ENCODE assay signal across 19 cellular contexts in the genomic region with DNA sequence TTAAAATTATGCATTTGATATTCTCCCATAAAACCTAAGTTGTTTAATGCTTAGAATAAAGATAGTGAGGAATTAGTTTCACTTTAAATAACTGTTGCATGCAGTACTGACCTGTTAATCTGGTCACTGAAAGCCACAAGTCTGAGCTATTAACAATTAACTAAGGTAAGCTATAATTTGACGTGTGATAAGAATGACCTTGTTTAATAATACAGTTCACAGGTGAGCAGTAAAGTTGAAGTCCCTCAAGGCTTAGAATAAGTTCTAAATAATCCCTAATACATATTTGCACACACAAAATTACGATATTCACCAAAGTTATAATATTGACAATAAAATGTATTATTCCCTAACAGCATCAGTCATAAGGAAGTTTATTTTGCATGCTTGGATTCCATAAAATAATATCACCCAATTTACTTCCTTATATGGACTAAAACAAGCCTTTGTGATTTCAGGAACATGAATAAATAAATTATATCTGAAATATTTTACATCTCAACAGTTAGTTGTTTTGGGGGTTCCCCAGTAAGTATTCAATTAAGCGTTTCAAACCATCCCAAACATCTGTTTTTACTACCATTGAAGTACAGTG.
"Had no signal": no experiment of that assay in that cellular context is flagged by ENCODE, and none has a peak within 500 bp of the region (broad histone marks: within the 10 kb centered on the region; RNA-seq: fewer than 3 reads in every experiment).

No MANE protein-coding gene starts in this region.

- H3K36me3 ChIP-seq: neural progenitor cell, tibial nerve, uterus had no signal

- ATAC-seq: activated CD4-positive, alpha-beta T cell treated with anti-CD3 and anti-CD28 coated beads for 36 hours; activated CD8-positive, alpha-beta memory T cell treated with anti-CD3 and anti-CD28 coated beads, Interleukin-2, amount 10 ng/mL, durations not matched to agents 7 days and 5 days had no signal

- H3K27me3 ChIP-seq: neural progenitor cell, tibial nerve, uterus had no signal

- H3K27ac ChIP-seq: neural progenitor cell, tibial nerve, uterus had no signal

- H3K4me3 Mint-ChIP-seq: activated CD4-positive, alpha-beta memory T cell treated with anti-CD3 and anti-CD28 coated beads for 36 hours; activated CD4-positive, alpha-beta T cell treated with anti-CD3 and anti-CD28 coated beads for 36 hours; activated CD8-positive, alpha-beta memory T cell treated with anti-CD3 and anti-CD28 coated beads, Interleukin-2, amount 10 ng/mL, durations not matched to agents 7 days and 5 days; mesothelial cell of epicardium; neural progenitor cell had no signal

- H2AFZ ChIP-seq: neural progenitor cell had no signal

- H3K4me1 Mint-ChIP-seq: activated CD4-positive, alpha-beta T cell treated with anti-CD3 and anti-CD28 coated beads for 36 hours; activated CD8-positive, alpha-beta memory T cell treated with anti-CD3 and anti-CD28 coated beads, Interleukin-2, amount 10 ng/mL, durations not matched to agents 7 days and 5 days; mesothelial cell of epicardium; neural progenitor cell had no signal

- DNase-seq: activated CD4-positive, alpha-beta memory T cell treated with anti-CD3 and anti-CD28 coated beads for 36 hours; activated CD4-positive, alpha-beta T cell treated with anti-CD3 and anti-CD28 coated beads for 36 hours; activated CD8-positive, alpha-beta memory T cell treated with anti-CD3 and anti-CD28 coated beads, Interleukin-2, amount 10 ng/mL, durations not matched to agents 7 days and 5 days; activated naive CD4-positive, alpha-beta T cell treated with anti-CD3 and anti-CD28 coated beads, Interleukin-2, amount 50 U/mL, for 16 hours; activated T-cell treated with anti-CD3 and anti-CD28 coated beads, Interleukin-2, amount 50 U/mL, for 1 hour; foreskin fibroblast; hypothalamus; retina; stimulated activated CD4-positive, alpha-beta T cell treated with anti-CD3 and anti-CD28 coated beads, Interleukin-15, amount 100 ng/mL, for 24 hours; stimulated activated CD4-positive, alpha-beta T cell treated with anti-CD3 and anti-CD28 coated beads, Interleukin-4, amount 100 ng/mL, for 24 hours; stimulated activated naive CD4-positive, alpha-beta T cell; substantia nigra; T-helper 2 cell; uterus had no signal

- H3K9me3 ChIP-seq: tibial nerve, uterus had no signal

- H3K27me3 Mint-ChIP-seq: activated CD8-positive, alpha-beta memory T cell treated with anti-CD3 and anti-CD28 coated beads, Interleukin-2, amount 10 ng/mL, durations not matched to agents 7 days and 5 days had no signal

- H3K27ac Mint-ChIP-seq: activated CD4-positive, alpha-beta memory T cell treated with anti-CD3 and anti-CD28 coated beads for 36 hours; activated CD4-positive, alpha-beta T cell treated with anti-CD3 and anti-CD28 coated beads for 36 hours; activated CD8-positive, alpha-beta memory T cell treated with anti-CD3 and anti-CD28 coated beads, Interleukin-2, amount 10 ng/mL, durations not matched to agents 7 days and 5 days; mesothelial cell of epicardium; neural progenitor cell had no signal

- H3K36me3 Mint-ChIP-seq: activated CD4-positive, alpha-beta memory T cell treated with anti-CD3 and anti-CD28 coated beads for 36 hours; activated CD8-positive, alpha-beta memory T cell treated with anti-CD3 and anti-CD28 coated beads, Interleukin-2, amount 10 ng/mL, durations not matched to agents 7 days and 5 days; mesothelial cell of epicardium; neural progenitor cell had no signal

- FAIRE-seq: astrocyte had no signal

- H3K9me3 Mint-ChIP-seq: activated CD4-positive, alpha-beta memory T cell treated with anti-CD3 and anti-CD28 coated beads for 36 hours; mesothelial cell of epicardium; neural progenitor cell had no signal

- H3K4me1 ChIP-seq: neural progenitor cell, tibial nerve, uterus had no signal

- H3K4me2 ChIP-seq: neural progenitor cell had no signal

- H3K4me3 ChIP-seq: lung, neural progenitor cell, tibial nerve, uterus had no signal
